23 cellular contexts compared by ENCODE assay signal in genomic region chr10:7577206-7577978, GRCh38.
DNase-seq lines count a peak whose midpoint lies in the region; ATAC-seq and TF ChIP-seq lines count a peak whose summit lies in the region.
"Had no signal": no experiment of that assay in that cellular context is flagged by ENCODE, and none has a peak within 500 bp of the region (broad histone marks: within the 10 kb centered on the region; RNA-seq: fewer than 3 reads in every experiment).

No MANE protein-coding gene starts in this region.

- H3K36me3 Mint-ChIP-seq in nephron (ENCODE audit: low read depth) = peaks cover 3% of the 10 kb centered on the region
- H3K36me3 Mint-ChIP-seq in glutamatergic neuron (ENCODE audit: unreplicated experiment) = no peaks in the 10 kb centered on the region
- H3K36me3 Mint-ChIP-seq: T-cell had no signal

- H3K4me1 Mint-ChIP-seq in nephron (peaks cover 13% of the 10 kb centered on the region), glutamatergic neuron (ENCODE audit: low read depth, unreplicated experiment) (no peaks in the 10 kb centered on the region)
- H3K4me1 Mint-ChIP-seq: T-cell had no signal

- H3K27me3 Mint-ChIP-seq in nephron (ENCODE audit: low read depth) (peaks cover 3% of the 10 kb centered on the region), glutamatergic neuron (ENCODE audit: unreplicated experiment) (no peaks in the 10 kb centered on the region)
- H3K27me3 Mint-ChIP-seq: T-cell had no signal

- ATAC-seq in HG03520 (IDR thresholded peaks at IDR 0.05; ENCODE audit: unreplicated experiment) = no peak
- ATAC-seq: PC-3, Right ventricle myocardium inferior, T-cell had no signal

- DNase-seq in AG20443 (ENCODE audit: low spot score) = peak; percentile 29
- DNase-seq in HS-5 (ENCODE audit: low read depth) = peak; percentile 10
- DNase-seq in dedifferentiated amniotic fluid mesenchymal stem cell (ENCODE audit: extremely low spot score) = peak; percentile 33
- no peak for DNase-seq in glutamatergic neuron
- DNase-seq in kidney glomerular epithelial cell (lab: John Stamatoyannopoulos, UW) = no peak
- no peak for DNase-seq in effector CD8-positive, alpha-beta T cell (lab: John Stamatoyannopoulos, UW)
- DNase-seq: Calu3, DMS79 treated with DMSO at 0.1 percent for 48 hours, GF-D8, H9, Kasumi-1, NCI-H1092 treated with DMSO at 0.1 percent for 48 hours, NCI-H1436, NCI-H187, NCI-H2081 treated with DMSO at 0.1 percent for 48 hours, NCI-H2171 treated with DMSO at 0.1 percent for 48 hours, NCI-H345, NCI-H510A treated with DMSO at 0.1 percent for 48 hours, PC-3, T-cell had no signal

- H3K9me3 Mint-ChIP-seq in nephron (no peaks in the 10 kb centered on the region), glutamatergic neuron (ENCODE audit: unreplicated experiment) (peaks cover 2% of the 10 kb centered on the region)
- H3K9me3 Mint-ChIP-seq: H9, T-cell had no signal

- no peak overlapping the region for H3K4me3 Mint-ChIP-seq in nephron
- no peak overlapping the region for H3K4me3 Mint-ChIP-seq in glutamatergic neuron (ENCODE audit: unreplicated experiment)
- H3K4me3 Mint-ChIP-seq: H9, T-cell had no signal

- H3K27ac Mint-ChIP-seq in nephron (peak overlapping the region in 2 of 3 experiments; percentile 28 to 68), glutamatergic neuron (ENCODE audit: unreplicated experiment) (no peak overlapping the region)
- H3K27ac Mint-ChIP-seq: T-cell had no signal

- TF ChIP-seq CTCF in nephron (IDR thresholded peaks at IDR 0.05; ENCODE audit: unreplicated experiment in 3 of 3) = no peak
- no peak for TF ChIP-seq CTCF in glutamatergic neuron (IDR thresholded peaks at IDR 0.05; ENCODE audit: partially characterized antibody, unreplicated experiment)

Comparison
In these comparisons a context has a peak if more than half of its experiments do, and no peak if none do; other contexts are left out.
1. DNase-seq: peak in AG20443 (single experiment), HS-5 (single experiment) and dedifferentiated amniotic fluid mesenchymal stem cell (single experiment); none in glutamatergic neuron (single experiment), kidney glomerular epithelial cell (single experiment) and effector CD8-positive, alpha-beta T cell (single experiment).